ENCODE assay signal across 1 cellular context in genomic region chr13:48303331-48304131, GRCh38.
TF ChIP-seq lines count a peak whose summit lies in the region.

Gene RB1, plus strand, starts transcription at chr13:48303751. Its CDS starts 162 bp downstream, at chr13:48303913.

TF ChIP-seq in HepG2, 621 proteins besides CTCF, POLR2A, EP300 and RAD21 (continued from another document and continues in another):
- no peak for TF ChIP-seq KIAA2018 (CRISPR knock-in tag; IDR thresholded peaks at IDR 0.05; ENCODE audit: borderline replicate concordance)
- peak; percentile 92; the same call in 1 of the 2 replicates for TF ChIP-seq TFDP1 (CRISPR knock-in tag; IDR thresholded peaks at IDR 0.05; ENCODE audit: borderline replicate concordance)
- TF ChIP-seq ZNF7 (CRISPR knock-in tag; IDR thresholded peaks at IDR 0.05) = no peak
- TF ChIP-seq ZSCAN9 (CRISPR knock-in tag; IDR thresholded peaks at IDR 0.05; ENCODE audit: borderline replicate concordance) = no peak
- no peak for TF ChIP-seq ZNF460 (CRISPR knock-in tag; IDR thresholded peaks at IDR 0.05; ENCODE audit: borderline replicate concordance)
- TF ChIP-seq PRDM4 (CRISPR knock-in tag; IDR thresholded peaks at IDR 0.05; ENCODE audit: borderline replicate concordance) = no peak
- TF ChIP-seq ZSCAN30 (CRISPR knock-in tag; IDR thresholded peaks at IDR 0.05) = no peak
- peak; percentile 66; the same call in 1 of the 2 replicates for TF ChIP-seq IRF9 (CRISPR knock-in tag; IDR thresholded peaks at IDR 0.05; ENCODE audit: borderline replicate concordance)
- TF ChIP-seq MXD4 (CRISPR knock-in tag; IDR thresholded peaks at IDR 0.05) = peak; percentile 23; the same call in 1 of the 2 replicates
- no peak for TF ChIP-seq TBX3 (IDR thresholded peaks at IDR 0.05; ENCODE audit: borderline replicate concordance)
- 0 out of 2 replicates have a peak, but pooled peaks have one; percentile 68 for TF ChIP-seq RFXANK (CRISPR knock-in tag; IDR thresholded peaks at IDR 0.05)
- TF ChIP-seq ZFP62 (CRISPR knock-in tag; IDR thresholded peaks at IDR 0.05) = no peak
- TF ChIP-seq ZNF225 (CRISPR knock-in tag; IDR thresholded peaks at IDR 0.05) = peak; percentile 51
- TF ChIP-seq ZNF891 (CRISPR knock-in tag; IDR thresholded peaks at IDR 0.05) = 0 out of 2 replicates have a peak, but pooled peaks have one; percentile 12
- TF ChIP-seq HDAC2 (CRISPR knock-in tag; IDR thresholded peaks at IDR 0.05) = no peak
- TF ChIP-seq TP53 (CRISPR knock-in tag; conservative IDR thresholded peaks at IDR 0.05) = 0 out of 2 replicates have a peak, but pooled peaks have one; percentile 11
- TF ChIP-seq RBFOX2 (IDR thresholded peaks at IDR 0.05; ENCODE audit: low read depth, low read length) = peak; percentile 96
- TF ChIP-seq, protein P1, sequence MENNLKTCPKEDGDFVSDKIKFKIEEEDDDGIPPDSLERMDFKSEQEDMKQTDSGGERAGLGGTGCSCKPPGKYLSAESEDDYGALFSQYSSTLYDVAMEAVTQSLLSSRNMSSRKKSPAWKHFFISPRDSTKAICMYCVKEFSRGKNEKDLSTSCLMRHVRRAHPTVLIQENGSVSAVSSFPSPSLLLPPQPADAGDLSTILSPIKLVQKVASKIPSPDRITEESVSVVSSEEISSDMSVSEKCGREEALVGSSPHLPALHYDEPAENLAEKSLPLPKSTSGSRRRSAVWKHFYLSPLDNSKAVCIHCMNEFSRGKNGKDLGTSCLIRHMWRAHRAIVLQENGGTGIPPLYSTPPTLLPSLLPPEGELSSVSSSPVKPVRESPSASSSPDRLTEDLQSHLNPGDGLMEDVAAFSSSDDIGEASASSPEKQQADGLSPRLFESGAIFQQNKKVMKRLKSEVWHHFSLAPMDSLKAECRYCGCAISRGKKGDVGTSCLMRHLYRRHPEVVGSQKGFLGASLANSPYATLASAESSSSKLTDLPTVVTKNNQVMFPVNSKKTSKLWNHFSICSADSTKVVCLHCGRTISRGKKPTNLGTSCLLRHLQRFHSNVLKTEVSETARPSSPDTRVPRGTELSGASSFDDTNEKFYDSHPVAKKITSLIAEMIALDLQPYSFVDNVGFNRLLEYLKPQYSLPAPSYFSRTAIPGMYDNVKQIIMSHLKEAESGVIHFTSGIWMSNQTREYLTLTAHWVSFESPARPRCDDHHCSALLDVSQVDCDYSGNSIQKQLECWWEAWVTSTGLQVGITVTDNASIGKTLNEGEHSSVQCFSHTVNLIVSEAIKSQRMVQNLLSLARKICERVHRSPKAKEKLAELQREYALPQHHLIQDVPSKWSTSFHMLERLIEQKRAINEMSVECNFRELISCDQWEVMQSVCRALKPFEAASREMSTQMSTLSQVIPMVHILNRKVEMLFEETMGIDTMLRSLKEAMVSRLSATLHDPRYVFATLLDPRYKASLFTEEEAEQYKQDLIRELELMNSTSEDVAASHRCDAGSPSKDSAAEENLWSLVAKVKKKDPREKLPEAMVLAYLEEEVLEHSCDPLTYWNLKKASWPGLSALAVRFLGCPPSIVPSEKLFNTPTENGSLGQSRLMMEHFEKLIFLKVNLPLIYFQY (CRISPR knock-in tag; IDR thresholded peaks at IDR 0.05; ENCODE audit: borderline replicate concordance) = no peak; the same call in 1 of the 2 replicates
- no peak; the same call in 1 of the 2 replicates for TF ChIP-seq ZNF768 (CRISPR knock-in tag; IDR thresholded peaks at IDR 0.05)
- no peak for TF ChIP-seq U2AF1 (optimal IDR thresholded peaks at IDR 0.05; ENCODE audit: low read depth, low read length)
- TF ChIP-seq NFYB (CRISPR knock-in tag; IDR thresholded peaks at IDR 0.05) = no peak; the same call in 1 of the 2 replicates
- peak; percentile 46; the same call in 1 of the 2 replicates for TF ChIP-seq REPIN1 (CRISPR knock-in tag; IDR thresholded peaks at IDR 0.05; ENCODE audit: borderline replicate concordance, low read depth)
- peak; percentile 54; the same call in 1 of the 2 replicates for TF ChIP-seq ISL2 (CRISPR knock-in tag; IDR thresholded peaks at IDR 0.05)
- TF ChIP-seq RORA (CRISPR knock-in tag; IDR thresholded peaks at IDR 0.05) = no peak
- TF ChIP-seq SKIL (CRISPR knock-in tag; IDR thresholded peaks at IDR 0.05; ENCODE audit: borderline replicate concordance) = 0 out of 2 replicates have a peak, but pooled peaks have one; percentile 21
- peak; percentile 77; the same call in 1 of the 2 replicates for TF ChIP-seq SALL2 (CRISPR knock-in tag; IDR thresholded peaks at IDR 0.05)
- TF ChIP-seq BATF2 (CRISPR knock-in tag; IDR thresholded peaks at IDR 0.05) = 0 out of 2 replicates have a peak, but pooled peaks have one; percentile 38
- peak; percentile 20; the same call in 1 of the 2 replicates for TF ChIP-seq ARNT2 (CRISPR knock-in tag; IDR thresholded peaks at IDR 0.05; ENCODE audit: low read depth)
- TF ChIP-seq TCF7L2 (IDR thresholded peaks at IDR 0.05; ENCODE audit: low read depth, low read length) = no peak
- TF ChIP-seq ZNF766 (CRISPR knock-in tag; IDR thresholded peaks at IDR 0.05; ENCODE audit: borderline replicate concordance) = no peak; the same call in 1 of the 2 replicates
- no peak for TF ChIP-seq KDM3A (CRISPR knock-in tag; IDR thresholded peaks at IDR 0.05; ENCODE audit: low read depth)
- peak; percentile 7; the same call in 1 of the 2 replicates for TF ChIP-seq ZNF441 (CRISPR knock-in tag; IDR thresholded peaks at IDR 0.05; ENCODE audit: borderline replicate concordance)
- no peak for TF ChIP-seq HMG20B (CRISPR knock-in tag; conservative IDR thresholded peaks at IDR 0.05)
- peak; percentile 65 for TF ChIP-seq HNRNPK (IDR thresholded peaks at IDR 0.05; ENCODE audit: low read depth, low read length, poor library complexity, severe bottlenecking)
- TF ChIP-seq CCDC6 (CRISPR knock-in tag; IDR thresholded peaks at IDR 0.05) = no peak
- no peak for TF ChIP-seq EED (CRISPR knock-in tag; IDR thresholded peaks at IDR 0.05)
